15 cellular contexts compared by ENCODE assay signal in the genomic region with DNA sequence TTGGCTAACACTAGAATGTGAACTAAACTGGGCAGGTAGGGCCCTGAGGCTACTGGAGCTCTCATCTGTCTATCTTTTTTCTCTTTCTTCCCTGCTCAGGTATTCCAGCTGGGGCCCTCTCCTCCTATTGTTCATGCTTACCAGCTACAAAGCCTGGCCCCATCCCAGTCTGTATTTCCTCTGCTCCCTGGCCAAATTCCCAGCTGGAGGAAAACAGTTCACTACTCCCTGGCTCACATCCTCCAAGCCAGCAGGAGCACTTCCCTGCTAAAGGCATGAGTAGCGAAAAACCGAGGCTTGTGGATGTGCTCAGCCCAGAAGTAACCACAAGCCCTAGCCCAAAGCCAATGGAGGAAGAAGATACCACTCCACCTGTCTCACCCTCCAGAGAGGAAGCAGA.
DNase-seq lines count a peak whose midpoint lies in the region; ATAC-seq and TF ChIP-seq lines count a peak whose summit lies in the region.
"Had no signal": no experiment of that assay in that cellular context is flagged by ENCODE, and none has a peak within 500 bp of the region (broad histone marks: within the 10 kb centered on the region; RNA-seq: fewer than 3 reads in every experiment).

No MANE protein-coding gene starts in this region.

- H3K4me3 Mint-ChIP-seq in endothelial cell (ENCODE audit: unreplicated experiment): no peak overlapping the region
- no peak overlapping the region for H3K4me3 Mint-ChIP-seq in activated CD8-positive, alpha-beta T cell treated with anti-CD3 and anti-CD28 coated beads for 36 hours
- H3K4me3 Mint-ChIP-seq: CD4-positive, alpha-beta T cell had no signal

- H3K36me3 ChIP-seq in body of pancreas (replicated peaks in 1 of 2; ENCODE audit: insufficient read depth in 1 of 2, low read depth in 2 of 2): no peaks in the 10 kb centered on the region
- H3K36me3 ChIP-seq: HAP-1 had no signal

- WGBS in body of pancreas, 2 donors: 77 to 87% methylated on average over 2 of the region's 2 CpGs

- no peaks in the 10 kb centered on the region for H3K9me3 ChIP-seq in body of pancreas
- H3K9me3 ChIP-seq: Caco-2, HAP-1 had no signal

- DNase-seq in EH (ENCODE audit: low read depth): peak; percentile 19
- peak; percentile 36 for DNase-seq in ELF-1 (ENCODE audit: low read depth, low spot score)
- peak in 3 of 4 donors; percentile 16 to 40 (median 33) for DNase-seq in body of pancreas
- DNase-seq in endothelial cell (ENCODE audit: low spot score): no peak
- no peak for DNase-seq in activated CD8-positive, alpha-beta T cell treated with anti-CD3 and anti-CD28 coated beads for 36 hours
- no peak for DNase-seq in stimulated activated CD8-positive, alpha-beta memory T cell treated with anti-CD3 and anti-CD28 coated beads, Interleukin-4, amount 100 ng/mL, for 48 hours
- DNase-seq: ACHN; Caco-2; CD4-positive, alpha-beta T cell had no signal

- H3K4me1 ChIP-seq in body of pancreas: peaks cover 31% of the 10 kb centered on the region
- H3K4me1 ChIP-seq: Caco-2, HAP-1 had no signal

- TF ChIP-seq CTCF in body of pancreas (IDR thresholded peaks at IDR 0.05): no peak
- TF ChIP-seq CTCF in endothelial cell (IDR thresholded peaks at IDR 0.05; ENCODE audit: unreplicated experiment): no peak
- TF ChIP-seq CTCF in activated CD8-positive, alpha-beta T cell treated with anti-CD3 and anti-CD28 coated beads for 36 hours (IDR thresholded peaks at IDR 0.05): no peak

- POLR2A ChIA-PET in activated CD8-positive, alpha-beta T cell treated with anti-CD3 and anti-CD28 coated beads for 36 hours (lab: Charles Lee): no interaction called here

- ATAC-seq in body of pancreas (no peak), SK-N-SH treated with all-trans-retinoic acid at 6 μM for 48 hours (no peak)
- no peak for ATAC-seq in activated CD8-positive, alpha-beta T cell treated with anti-CD3 and anti-CD28 coated beads for 36 hours
- ATAC-seq: GM12878, HepG2 had no signal

- peaks cover 18% of the 10 kb centered on the region for H3K4me1 Mint-ChIP-seq in endothelial cell (ENCODE audit: unreplicated experiment)
- no peaks in the 10 kb centered on the region for H3K4me1 Mint-ChIP-seq in activated CD8-positive, alpha-beta T cell treated with anti-CD3 and anti-CD28 coated beads for 36 hours (ENCODE audit: low read depth)
- H3K4me1 Mint-ChIP-seq: IgD-negative memory B cell had no signal

- no peak overlapping the region for H3K4me3 ChIP-seq in body of pancreas
- H3K4me3 ChIP-seq: GM12878, HAP-1 had no signal

- intact Hi-C loops in body of pancreas (cut with DNase I): no loop called here
- intact Hi-C loops in activated CD8-positive, alpha-beta T cell treated with anti-CD3 and anti-CD28 coated beads for 36 hours (cut with micrococcal nuclease): no loop called here

- H3K36me3 Mint-ChIP-seq in endothelial cell (ENCODE audit: low read depth, unreplicated experiment): no peaks in the 10 kb centered on the region
- peaks cover 2% of the 10 kb centered on the region for H3K36me3 Mint-ChIP-seq in activated CD8-positive, alpha-beta T cell treated with anti-CD3 and anti-CD28 coated beads for 36 hours (ENCODE audit: low read depth)
- H3K36me3 Mint-ChIP-seq: IgD-negative memory B cell had no signal

- peak overlapping the region in 1 of 4 donors; percentile 66 for H3K27ac ChIP-seq in body of pancreas
- H3K27ac ChIP-seq: C4-2B had no signal

- H3K9me3 Mint-ChIP-seq in endothelial cell (ENCODE audit: unreplicated experiment): no peaks in the 10 kb centered on the region
- H3K9me3 Mint-ChIP-seq in activated CD8-positive, alpha-beta T cell treated with anti-CD3 and anti-CD28 coated beads for 36 hours: peaks cover 7% of the 10 kb centered on the region

- TF ChIP-seq POLR2A in body of pancreas (IDR thresholded peaks at IDR 0.05): no peak

- peak overlapping the region; percentile 52 for H3K27ac Mint-ChIP-seq in endothelial cell (ENCODE audit: unreplicated experiment)
- no peak overlapping the region for H3K27ac Mint-ChIP-seq in activated CD8-positive, alpha-beta T cell treated with anti-CD3 and anti-CD28 coated beads for 36 hours
- H3K27ac Mint-ChIP-seq: CD4-positive, alpha-beta T cell; IgD-negative memory B cell had no signal

- H3K27me3 Mint-ChIP-seq in endothelial cell (ENCODE audit: unreplicated experiment): no peaks in the 10 kb centered on the region
- H3K27me3 Mint-ChIP-seq in activated CD8-positive, alpha-beta T cell treated with anti-CD3 and anti-CD28 coated beads for 36 hours: no peaks in the 10 kb centered on the region
- H3K27me3 Mint-ChIP-seq: CD4-positive, alpha-beta T cell; IgD-negative memory B cell had no signal

- H3K27me3 ChIP-seq in body of pancreas: no peaks in the 10 kb centered on the region

- CTCF ChIA-PET in activated CD8-positive, alpha-beta T cell treated with anti-CD3 and anti-CD28 coated beads for 36 hours (lab: Charles Lee): no interaction called here

TF ChIP-seq in SK-N-SH treated with all-trans-retinoic acid at 6 μM for 48 hours, 23 proteins besides CTCF, POLR2A, EP300 and RAD21:
- TF ChIP-seq ZNF70 (CRISPR knock-in tag; IDR thresholded peaks at IDR 0.05): no peak

Comparison
In these comparisons a context has a peak if more than half of its experiments do, and no peak if none do; other contexts are left out.
1. DNase-seq: peak in EH (single experiment), ELF-1 (single experiment) and body of pancreas (3 of 4); none in endothelial cell (single experiment), activated CD8-positive, alpha-beta T cell treated with anti-CD3 and anti-CD28 coated beads for 36 hours (single experiment) and stimulated activated CD8-positive, alpha-beta memory T cell treated with anti-CD3 and anti-CD28 coated beads, Interleukin-4, amount 100 ng/mL, for 48 hours (single experiment).